Comparison of ENCODE assay signal across 16 cellular contexts in genomic region chr7:55121249-55121648, GRCh38.
DNase-seq lines count a peak whose midpoint lies in the region; FAIRE-seq and TF ChIP-seq lines count a peak whose summit lies in the region.
"Had no signal": no experiment of that assay in that cellular context is flagged by ENCODE, and none has a peak within 500 bp of the region (broad histone marks: within the 10 kb centered on the region; RNA-seq: fewer than 3 reads in every experiment).

No MANE protein-coding gene starts in this region.

- H3K4me1 Mint-ChIP-seq in Caco-2 (ENCODE audit: low read depth, unreplicated experiment): peaks cover 13% of the 10 kb centered on the region
- H3K4me1 Mint-ChIP-seq: natural killer cell had no signal

- H3K27ac Mint-ChIP-seq in Caco-2 (ENCODE audit: unreplicated experiment): peak overlapping the region; percentile 60
- H3K27ac Mint-ChIP-seq: natural killer cell had no signal

- intact Hi-C loops in Caco-2 (cut with micrococcal nuclease; ENCODE audit: unreplicated experiment): loop anchor here (2.0 to 5.0 kb wide), 3 partner anchors 14 to 244 kb away; no protein-coding TSS in a partner anchor
- intact Hi-C loops in adrenal gland (cut with DNase I): no loop called here
- intact Hi-C loops in sigmoid colon (cut with DNase I): no loop called here

- TF ChIP-seq CTCF in Caco-2 (IDR thresholded peaks at IDR 0.05; ENCODE audit: insufficient read depth in 1 of 2, low read depth in 1 of 2, low read length in 1 of 2, severe bottlenecking in 1 of 2, unreplicated experiment in 1 of 2) (no peak), adrenal gland (IDR thresholded peaks at IDR 0.05) (no peak), right atrium auricular region (IDR thresholded peaks at IDR 0.05) (no peak), sigmoid colon (IDR thresholded peaks at IDR 0.05) (no peak)

- BruUV-seq in Caco-2 (replicated peaks; lab: Mats Ljungman, UMichigan): no TSS peak

- H3K36me3 ChIP-seq in Caco-2 (ENCODE audit: control insufficient read depth, insufficient read depth, low read length): no peaks in the 10 kb centered on the region
- H3K36me3 ChIP-seq in adrenal gland (replicated peaks in 1 of 2): no peaks in the 10 kb centered on the region
- H3K36me3 ChIP-seq in right atrium auricular region: no peaks in the 10 kb centered on the region
- H3K36me3 ChIP-seq in sigmoid colon: no peaks in the 10 kb centered on the region

- H3K36me3 Mint-ChIP-seq in Caco-2 (ENCODE audit: insufficient read depth, unreplicated experiment): peaks cover 5% of the 10 kb centered on the region
- H3K36me3 Mint-ChIP-seq: natural killer cell had no signal

- no peak for TF ChIP-seq EP300 in sigmoid colon (IDR thresholded peaks at IDR 0.05)

- no peak overlapping the region for H3K4me3 Mint-ChIP-seq in Caco-2 (ENCODE audit: unreplicated experiment)
- H3K4me3 Mint-ChIP-seq: natural killer cell had no signal

- H3K4me3 ChIP-seq in Caco-2 (ENCODE audit: low read depth, low read length): no peak overlapping the region
- no peak overlapping the region for H3K4me3 ChIP-seq in adrenal gland
- H3K4me3 ChIP-seq in right atrium auricular region: no peak overlapping the region
- H3K4me3 ChIP-seq in sigmoid colon: no peak overlapping the region
- H3K4me3 ChIP-seq: SK-N-MC had no signal

- 83 to 88% (median 86%) methylated on average over 5 of the region's 5 CpGs for WGBS in adrenal gland, 4 donors
- 46 to 71% methylated on average over 5 of the region's 5 CpGs for WGBS in sigmoid colon, 2 donors

- H3K9me3 Mint-ChIP-seq in Caco-2 (ENCODE audit: unreplicated experiment): no peaks in the 10 kb centered on the region

- H3K9me3 ChIP-seq in Caco-2 (no peaks in the 10 kb centered on the region), adrenal gland (replicated peaks in 1 of 3) (no peaks in the 10 kb centered on the region), right atrium auricular region (no peaks in the 10 kb centered on the region), sigmoid colon (no peaks in the 10 kb centered on the region)

- H3K27me3 ChIP-seq in Caco-2 (replicated peaks; ENCODE audit: control insufficient read depth, insufficient read depth, low read length) (no peaks in the 10 kb centered on the region), adrenal gland (no peaks in the 10 kb centered on the region), right atrium auricular region (no peaks in the 10 kb centered on the region), sigmoid colon (no peaks in the 10 kb centered on the region)

- CTCF ChIA-PET in Caco-2 (lab: Charles Lee): interaction anchor here (0.7 to 1.4 kb wide), 2 partner anchors 12 to 333 kb away, joined by 3 read pairs; no protein-coding TSS in a partner anchor

- H3K27me3 Mint-ChIP-seq in Caco-2 (ENCODE audit: insufficient read depth, unreplicated experiment): no peaks in the 10 kb centered on the region

- TF ChIP-seq POLR2A in adrenal gland (IDR thresholded peaks at IDR 0.05) (no peak), sigmoid colon (IDR thresholded peaks at IDR 0.05) (no peak), H54 (IDR thresholded peaks at IDR 0.05; ENCODE audit: low read depth, low read length) (no peak)

- peaks cover 22% of the 10 kb centered on the region for H3K4me1 ChIP-seq in Caco-2
- H3K4me1 ChIP-seq in adrenal gland (replicated peaks in 1 of 2): peaks cover 15 to 19% of the 10 kb centered on the region in 2 donors
- H3K4me1 ChIP-seq in right atrium auricular region: peaks cover 0 to 51% of the 10 kb centered on the region in 2 donors
- peaks cover 0 to 29% (median 19%) of the 10 kb centered on the region in 4 donors for H3K4me1 ChIP-seq in sigmoid colon

- DNase-seq in Caco-2 (no peak), adrenal gland (no peak), right atrium auricular region (ENCODE audit: low spot score) (no peak), sigmoid colon (no peak), HK-2 (ENCODE audit: unreplicated experiment) (no peak), COLO668 (lab: John Stamatoyannopoulos, UW; ENCODE audit: unreplicated experiment) (no peak), H54 (ENCODE audit: insufficient read length, low spot score) (no peak), RPMI8226 (no peak)
- DNase-seq: activated gamma-delta T cell treated with Interleukin-2 at 50 U/mL for 16 hours, DMS 273 treated with DMSO at 0.1 percent for 48 hours, natural killer cell, NCI-H1417 treated with DMSO at 0.1 percent for 48 hours had no signal

- POLR2A ChIA-PET in Caco-2 (lab: Charles Lee): no interaction called here

- no peak for FAIRE-seq in H54 (lab: Jason Lieb, UNC)
- FAIRE-seq: frontal cortex, H1, islet of Langerhans had no signal

- H3K27ac ChIP-seq in adrenal gland: peak overlapping the region; percentile 10 to 91 (median 54)
- peak overlapping the region; percentile 82 to 92 for H3K27ac ChIP-seq in right atrium auricular region
- peak overlapping the region; percentile 43 to 69 (median 54) for H3K27ac ChIP-seq in sigmoid colon
- H3K27ac ChIP-seq: SK-N-MC had no signal
